8 cellular contexts compared by ENCODE assay signal in genomic region chr5:107673106-107673367, GRCh38. TPM values are rescaled to one million over a fixed set of nuclear protein-coding genes. Genes with fewer than 3 reads are reported as not detected.
DNase-seq lines count a peak whose midpoint lies in the region; ATAC-seq and TF ChIP-seq lines count a peak whose summit lies in the region.

No MANE protein-coding gene starts in this region.

- H3K36me3 Mint-ChIP-seq in GM23338 (ENCODE audit: low read depth) (no peaks in the 10 kb centered on the region), T-cell (no peaks in the 10 kb centered on the region)

- peak overlapping the region; percentile 82 for H3K4me3 Mint-ChIP-seq in GM23338
- peak overlapping the region; percentile 68 to 88 (median 77) for H3K4me3 Mint-ChIP-seq in T-cell

- no peaks in the 10 kb centered on the region for H3K9me3 ChIP-seq in smooth muscle cell (replicated peaks; ENCODE audit: low read depth)

- CTCF ChIA-PET in T-cell (lab: Charles Lee), result interaction anchor here (0.6 to 3.1 kb wide), 4 partner anchors 8 to 1401 kb away, joined by 3 to 11 read pairs (median 4); no protein-coding TSS in a partner anchor

- H3K36me3 ChIP-seq in GM23338 (ENCODE audit: insufficient read depth) (no peaks in the 10 kb centered on the region), smooth muscle cell (ENCODE audit: low read depth) (no peaks in the 10 kb centered on the region)

- no peak for TF ChIP-seq CTCF in GM23338 (conservative IDR thresholded peaks at IDR 0.05; ENCODE audit: low read depth in 2 of 2)
- no peak for TF ChIP-seq CTCF in foreskin keratinocyte (conservative IDR thresholded peaks at IDR 0.05)
- no peak for TF ChIP-seq CTCF in smooth muscle cell (IDR thresholded peaks at IDR 0.05; ENCODE audit: borderline replicate concordance, insufficient read depth, poor library complexity, severe bottlenecking)

- H2AFZ ChIP-seq in GM23338 (peak overlapping the region; percentile 80), smooth muscle cell (ENCODE audit: low read depth) (peak overlapping the region; percentile 89)

- no peak overlapping the region for H3K27ac ChIP-seq in GM23338 (ENCODE audit: low read depth)
- peak overlapping the region; percentile 34 for H3K27ac ChIP-seq in foreskin keratinocyte
- peak overlapping the region; percentile 32 for H3K27ac ChIP-seq in smooth muscle cell (ENCODE audit: low read depth)

- DNase-seq in GM23338 (ENCODE audit: low spot score) (no peak), T-cell (no peak), foreskin keratinocyte (no peak), smooth muscle cell (lab: John Stamatoyannopoulos, UW; ENCODE audit: unreplicated experiment) (no peak), erythroblast (lab: John Stamatoyannopoulos, UW) (no peak)

- no peaks in the 10 kb centered on the region for H3K9me2 ChIP-seq in GM23338 (ENCODE audit: insufficient read depth)

- no peaks in the 10 kb centered on the region for H3K9me3 Mint-ChIP-seq in GM23338
- H3K9me3 Mint-ChIP-seq in T-cell, result no peaks in the 10 kb centered on the region

- H3K4me1 Mint-ChIP-seq in GM23338 (peaks cover 31% of the 10 kb centered on the region), T-cell (peaks cover 27 to 32% (median 31%) of the 10 kb centered on the region in 3 donors)

- POLR2A ChIA-PET in T-cell (lab: Charles Lee), result no interaction called here

- peak overlapping the region; percentile 96 for H3K4me2 ChIP-seq in GM23338
- peak overlapping the region; percentile 99 for H3K4me2 ChIP-seq in smooth muscle cell

- H4K20me1 ChIP-seq in GM23338 (replicated peaks; ENCODE audit: insufficient read depth) (no peaks in the 10 kb centered on the region), smooth muscle cell (ENCODE audit: low read depth) (no peaks in the 10 kb centered on the region)

- ATAC-seq in GM23338, result no peak
- ATAC-seq in T-cell (replicated peaks in 1 of 4), result peak in 1 of 4 experiments; percentile 25
- ATAC-seq in foreskin keratinocyte, result no peak
- no peak for ATAC-seq in GM21723 (IDR thresholded peaks at IDR 0.05; ENCODE audit: unreplicated experiment)
- no peak for ATAC-seq in GM18519 (IDR thresholded peaks at IDR 0.05; ENCODE audit: low FRiP score, unreplicated experiment)
- no peak for ATAC-seq in GM18861 (IDR thresholded peaks at IDR 0.05; ENCODE audit: unreplicated experiment)

- H3K27ac Mint-ChIP-seq in GM23338 (peak overlapping the region; percentile 89), T-cell (no peak overlapping the region)

- 1% methylated on average over 11 of the region's 11 CpGs for WGBS in smooth muscle cell (ENCODE audit: low lambda C conversion rate)

- no peaks in the 10 kb centered on the region for H3F3A ChIP-seq in GM23338 (replicated peaks; ENCODE audit: low read depth)
- no peaks in the 10 kb centered on the region for H3F3A ChIP-seq in smooth muscle cell (ENCODE audit: low read depth)

- peak overlapping the region; percentile 10 for H3K9ac ChIP-seq in smooth muscle cell (ENCODE audit: low read depth)

- peak overlapping the region; percentile 72 for H3K4me3 ChIP-seq in GM23338
- H3K4me3 ChIP-seq in smooth muscle cell, result peak overlapping the region; percentile 75

- H3K79me2 ChIP-seq in GM23338 (replicated peaks; ENCODE audit: insufficient read depth) (peaks cover 16% of the 10 kb centered on the region), smooth muscle cell (ENCODE audit: low read depth) (no peaks in the 10 kb centered on the region)

- H3K27me3 Mint-ChIP-seq in GM23338 (ENCODE audit: insufficient read depth, low read depth, poor library complexity) (peaks cover 33% of the 10 kb centered on the region), T-cell (peaks cover 54 to 59% of the 10 kb centered on the region in 2 donors)

- peaks cover 21% of the 10 kb centered on the region for H3K4me1 ChIP-seq in GM23338 (ENCODE audit: insufficient read depth)
- H3K4me1 ChIP-seq in foreskin keratinocyte, result no peaks in the 10 kb centered on the region
- H3K4me1 ChIP-seq in smooth muscle cell (ENCODE audit: low read depth), result peaks cover 14% of the 10 kb centered on the region

- no peak for TF ChIP-seq POLR2A in erythroblast (IDR thresholded peaks at IDR 0.05; ENCODE audit: low read length)

- H3K27me3 ChIP-seq in GM23338 (ENCODE audit: insufficient read depth), result peaks cover 30% of the 10 kb centered on the region
- no peaks in the 10 kb centered on the region for H3K27me3 ChIP-seq in foreskin keratinocyte
- H3K27me3 ChIP-seq in smooth muscle cell (ENCODE audit: low read depth), result peaks cover 5% of the 10 kb centered on the region

TF ChIP-seq in GM23338, 12 proteins besides CTCF, POLR2A, EP300 and RAD21:
- TF ChIP-seq CREB1 (CRISPR knock-in tag; IDR thresholded peaks at IDR 0.05; ENCODE audit: low read depth) (no peak), STAT1 (IDR thresholded peaks at IDR 0.05; ENCODE audit: unreplicated experiment) (no peak), POLR2AphosphoS5 (IDR thresholded peaks at IDR 0.05; ENCODE audit: low read depth) (no peak), EZH2 (IDR thresholded peaks at IDR 0.05; ENCODE audit: low read depth, unreplicated experiment) (no peak)
- TF ChIP-seq, protein P1, sequence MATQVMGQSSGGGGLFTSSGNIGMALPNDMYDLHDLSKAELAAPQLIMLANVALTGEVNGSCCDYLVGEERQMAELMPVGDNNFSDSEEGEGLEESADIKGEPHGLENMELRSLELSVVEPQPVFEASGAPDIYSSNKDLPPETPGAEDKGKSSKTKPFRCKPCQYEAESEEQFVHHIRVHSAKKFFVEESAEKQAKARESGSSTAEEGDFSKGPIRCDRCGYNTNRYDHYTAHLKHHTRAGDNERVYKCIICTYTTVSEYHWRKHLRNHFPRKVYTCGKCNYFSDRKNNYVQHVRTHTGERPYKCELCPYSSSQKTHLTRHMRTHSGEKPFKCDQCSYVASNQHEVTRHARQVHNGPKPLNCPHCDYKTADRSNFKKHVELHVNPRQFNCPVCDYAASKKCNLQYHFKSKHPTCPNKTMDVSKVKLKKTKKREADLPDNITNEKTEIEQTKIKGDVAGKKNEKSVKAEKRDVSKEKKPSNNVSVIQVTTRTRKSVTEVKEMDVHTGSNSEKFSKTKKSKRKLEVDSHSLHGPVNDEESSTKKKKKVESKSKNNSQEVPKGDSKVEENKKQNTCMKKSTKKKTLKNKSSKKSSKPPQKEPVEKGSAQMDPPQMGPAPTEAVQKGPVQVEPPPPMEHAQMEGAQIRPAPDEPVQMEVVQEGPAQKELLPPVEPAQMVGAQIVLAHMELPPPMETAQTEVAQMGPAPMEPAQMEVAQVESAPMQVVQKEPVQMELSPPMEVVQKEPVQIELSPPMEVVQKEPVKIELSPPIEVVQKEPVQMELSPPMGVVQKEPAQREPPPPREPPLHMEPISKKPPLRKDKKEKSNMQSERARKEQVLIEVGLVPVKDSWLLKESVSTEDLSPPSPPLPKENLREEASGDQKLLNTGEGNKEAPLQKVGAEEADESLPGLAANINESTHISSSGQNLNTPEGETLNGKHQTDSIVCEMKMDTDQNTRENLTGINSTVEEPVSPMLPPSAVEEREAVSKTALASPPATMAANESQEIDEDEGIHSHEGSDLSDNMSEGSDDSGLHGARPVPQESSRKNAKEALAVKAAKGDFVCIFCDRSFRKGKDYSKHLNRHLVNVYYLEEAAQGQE (IDR thresholded peaks at IDR 0.05; ENCODE audit: unreplicated experiment), result no peak

RNA-seq across cellular contexts. Expression of gene EFNA5, which starts 2.3 kb away (rescaled TPM):
- 7.5 and 18.1 TPM in 2 replicates for total RNA-seq in GM23338 (2014; rRNA removed; shearing (Covaris generic))
- polyA plus RNA-seq in GM23338 (2016; fragmentation: Nextera tagmentation; extraction: Ambion mirVana) (7.4 and 10.1 TPM in 2 replicates), foreskin keratinocyte (2.7 and 3.0 TPM in 2 replicates), smooth muscle cell (0.32 and 0.97 TPM in 2 replicates)
- total RNA-seq in T-cell (1 to 10 TPM in 1 of 5 donors, under 1 TPM in 3, not detected in 1; 0.06 to 2.6 (median 0.21) TPM), foreskin keratinocyte (5.3 and 6.3 TPM in 2 replicates), smooth muscle cell (1.7 and 8.8 TPM in 2 replicates)
